ENCODE assay signal across 21 cellular contexts in genomic region chr12:132400011-132400641, GRCh38.
DNase-seq lines count a peak whose midpoint lies in the region; ATAC-seq, FAIRE-seq and TF ChIP-seq lines count a peak whose summit lies in the region.
"Had no signal": no experiment of that assay in that cellular context is flagged by ENCODE, and none has a peak within 500 bp of the region (broad histone marks: within the 10 kb centered on the region; RNA-seq: fewer than 3 reads in every experiment).

No MANE protein-coding gene starts in this region.

- no peak for TF ChIP-seq CTCF in right atrium auricular region (IDR thresholded peaks at IDR 0.05)

- H3K27ac ChIP-seq in right atrium auricular region (no peak overlapping the region), right cardiac atrium (ENCODE audit: low read length) (no peak overlapping the region)
- H3K27ac ChIP-seq: coronary artery, KMS-11, right lobe of liver, stomach, upper lobe of left lung had no signal

- ATAC-seq in Right ventricle myocardium superior (ENCODE audit: poor library complexity) = no peak
- no peak for ATAC-seq in right cardiac atrium
- no peak for ATAC-seq in activated T-helper 17 cell treated with anti-CD3 and anti-CD28 coated beads, Interleukin-2, amount 50 U/mL, for 72 hours (replicated peaks)
- no peak for ATAC-seq in left colon
- ATAC-seq: left lobe of liver, right lobe of liver, T-cell had no signal

- no peak for FAIRE-seq in frontal cortex (lab: Jason Lieb, UNC)
- FAIRE-seq: GM18507, H54 had no signal

- H3K4me1 ChIP-seq in right atrium auricular region (no peaks in the 10 kb centered on the region), right cardiac atrium (ENCODE audit: control insufficient read depth, insufficient read depth, low read length) (no peaks in the 10 kb centered on the region)
- H3K4me1 ChIP-seq: right lobe of liver, upper lobe of left lung had no signal

- H3K9me3 ChIP-seq in right atrium auricular region (no peaks in the 10 kb centered on the region), right cardiac atrium (ENCODE audit: control insufficient read depth, low read length) (no peaks in the 10 kb centered on the region)
- H3K9me3 ChIP-seq: right lobe of liver, stomach had no signal

- H3K36me3 Mint-ChIP-seq in activated T-helper 17 cell treated with anti-CD3 and anti-CD28 coated beads, Interleukin-2, amount 50 U/mL, for 72 hours (ENCODE audit: low read depth) = no peaks in the 10 kb centered on the region
- H3K36me3 Mint-ChIP-seq: activated naive CD4-positive, alpha-beta T cell treated with anti-CD3 and anti-CD28 coated beads, Interleukin-2, amount 50 U/mL, for 24 hours; CD8-positive, alpha-beta memory T cell; T-cell had no signal

- peaks cover 0 to 10% of the 10 kb centered on the region in 2 donors for H3K27me3 ChIP-seq in right atrium auricular region
- no peaks in the 10 kb centered on the region for H3K27me3 ChIP-seq in right cardiac atrium (ENCODE audit: control insufficient read depth, insufficient read depth)
- H3K27me3 ChIP-seq: right lobe of liver had no signal

- H3K27me3 Mint-ChIP-seq in activated T-helper 17 cell treated with anti-CD3 and anti-CD28 coated beads, Interleukin-2, amount 50 U/mL, for 72 hours = peaks cover 19% of the 10 kb centered on the region

- WGBS in right cardiac atrium = 22% methylated on average over 31 of the region's 31 CpGs

- DNase-seq in Right ventricle myocardium superior = peak; percentile 34
- no peak for DNase-seq in right atrium auricular region (ENCODE audit: low spot score)
- peak; percentile 22 for DNase-seq in NCI-H1694 treated with DMSO at 0.1 percent for 48 hours (lab: John Stamatoyannopoulos, UW)
- peak; percentile 5 to 33 (median 21) for DNase-seq in right cardiac atrium
- no peak for DNase-seq in cortex of kidney (lab: John Stamatoyannopoulos, UW)
- no peak for DNase-seq in left colon
- DNase-seq in frontal cortex (ENCODE audit: low spot score in 2 of 2) = no peak
- DNase-seq: activated CD4-positive, alpha-beta T cell treated with anti-CD3 and anti-CD28 coated beads, Interleukin-2, amount 50 U/mL, for 4 hours; nucleus accumbens; stomach; T-cell had no signal

- no peak overlapping the region for H3K27ac Mint-ChIP-seq in activated T-helper 17 cell treated with anti-CD3 and anti-CD28 coated beads, Interleukin-2, amount 50 U/mL, for 72 hours
- H3K27ac Mint-ChIP-seq: activated naive CD4-positive, alpha-beta T cell treated with anti-CD3 and anti-CD28 coated beads, Interleukin-2, amount 50 U/mL, for 24 hours; CD8-positive, alpha-beta memory T cell; T-cell had no signal

- H3K4me3 ChIP-seq in right atrium auricular region (no peak overlapping the region), right cardiac atrium (ENCODE audit: low read length) (no peak overlapping the region)
- H3K4me3 ChIP-seq: coronary artery, right lobe of liver, stomach, upper lobe of left lung had no signal

- no peaks in the 10 kb centered on the region for H3K36me3 ChIP-seq in right atrium auricular region
- H3K36me3 ChIP-seq: right lobe of liver, stomach, upper lobe of left lung had no signal

- H3K4me3 Mint-ChIP-seq in activated T-helper 17 cell treated with anti-CD3 and anti-CD28 coated beads, Interleukin-2, amount 50 U/mL, for 72 hours = no peak overlapping the region
- H3K4me3 Mint-ChIP-seq: activated naive CD4-positive, alpha-beta T cell treated with anti-CD3 and anti-CD28 coated beads, Interleukin-2, amount 50 U/mL, for 24 hours; CD8-positive, alpha-beta memory T cell; T-cell had no signal

- intact Hi-C loops in Right ventricle myocardium superior (cut with DNase I) (no loop called here), right cardiac atrium (cut with DNase I) (no loop called here), left colon (cut with DNase I, micrococcal nuclease) (no loop called here)

- no peaks in the 10 kb centered on the region for H3K9me3 Mint-ChIP-seq in activated T-helper 17 cell treated with anti-CD3 and anti-CD28 coated beads, Interleukin-2, amount 50 U/mL, for 72 hours
- H3K9me3 Mint-ChIP-seq: activated naive CD4-positive, alpha-beta T cell treated with anti-CD3 and anti-CD28 coated beads, Interleukin-2, amount 50 U/mL, for 24 hours; CD8-positive, alpha-beta memory T cell; T-cell had no signal

- no peaks in the 10 kb centered on the region for H3K4me1 Mint-ChIP-seq in activated T-helper 17 cell treated with anti-CD3 and anti-CD28 coated beads, Interleukin-2, amount 50 U/mL, for 72 hours
- H3K4me1 Mint-ChIP-seq: activated naive CD4-positive, alpha-beta T cell treated with anti-CD3 and anti-CD28 coated beads, Interleukin-2, amount 50 U/mL, for 24 hours; CD8-positive, alpha-beta memory T cell; T-cell had no signal

Comparison
In these comparisons a context has a peak if more than half of its experiments do, and no peak if none do; other contexts are left out.
1. DNase-seq: peak in Right ventricle myocardium superior (single experiment), NCI-H1694 treated with DMSO at 0.1 percent for 48 hours (single experiment) and right cardiac atrium (3 of 3); none in right atrium auricular region (single experiment), cortex of kidney (single experiment), left colon (0 of 2) and frontal cortex (0 of 2).